19 cellular contexts compared by ENCODE assay signal in the genomic region with DNA sequence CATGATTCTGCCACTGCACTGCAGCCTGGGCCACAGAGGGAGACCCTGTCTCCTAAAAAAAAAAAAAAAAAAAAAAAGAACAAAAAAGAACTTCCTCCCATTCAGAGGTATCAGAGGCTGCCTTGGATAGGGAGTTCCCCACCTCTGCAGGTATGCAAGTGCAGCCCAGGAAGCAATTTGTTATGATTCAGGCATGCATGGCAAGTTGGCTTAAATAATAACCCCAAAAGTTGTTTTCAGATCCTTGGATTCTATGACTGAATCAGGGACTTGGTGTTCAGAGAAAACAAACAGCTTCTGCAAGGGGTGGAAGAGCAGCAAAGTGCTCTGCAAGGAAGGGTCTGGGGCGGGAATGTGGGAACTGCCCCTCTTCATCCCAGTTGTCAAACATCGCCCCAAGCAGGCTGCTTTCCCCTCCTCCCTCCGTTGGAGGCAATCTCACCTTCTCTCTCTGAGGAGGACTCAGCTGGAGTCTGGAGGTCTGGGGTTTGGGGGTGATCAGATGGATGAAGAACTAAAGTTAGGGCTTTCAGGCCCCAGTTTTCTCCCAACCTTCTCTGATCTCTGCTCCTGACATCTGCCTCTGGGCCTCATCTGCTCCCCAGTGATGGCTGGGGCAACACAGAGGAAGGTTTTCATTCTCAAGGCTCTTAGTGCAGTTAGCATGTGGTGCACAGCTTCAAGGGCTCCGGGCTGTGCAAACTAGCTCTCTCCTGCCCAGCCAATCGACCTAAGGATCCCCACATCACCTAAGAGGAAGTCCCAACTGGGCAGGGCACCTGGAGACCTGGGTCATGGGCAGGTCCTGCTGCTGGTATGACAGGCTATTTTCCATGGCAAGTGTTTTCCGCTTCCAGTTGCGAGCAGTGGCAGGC. TPM values are rescaled to one million over a fixed set of nuclear protein-coding genes. Genes with fewer than 3 reads are reported as not detected.
"Had no signal": no experiment of that assay in that cellular context is flagged by ENCODE, and none has a peak within 500 bp of the region (broad histone marks: within the 10 kb centered on the region; RNA-seq: fewer than 3 reads in every experiment).

No MANE protein-coding gene starts in this region.

- H3K27ac ChIP-seq: adrenal gland, gastroesophageal sphincter, stomach, thoracic aorta, vagina, VCaP had no signal

- H3K36me3 ChIP-seq: adrenal gland, gastroesophageal sphincter, stomach, thoracic aorta, vagina had no signal

- H3K36me3 Mint-ChIP-seq: T-cell had no signal

- H3K9me3 ChIP-seq: adrenal gland, gastroesophageal sphincter, stomach, thoracic aorta, vagina had no signal

- H3K27me3 ChIP-seq: vagina had no signal

- ATAC-seq: gastroesophageal sphincter, T-cell had no signal

- H3K27ac Mint-ChIP-seq: activated T-helper 1 cell treated with anti-CD3 and anti-CD28 coated beads, Interleukin-12 subunit alpha, Interleukin-12 subunit beta, Interleukin-2, Interleukin-4 antibody, amounts not matched to agents 30 ng/mL and 10 ng/mL and 1 ng/mL, durations not matched to agents 14 hours and 24 hours and 36 hours; nephron; T-cell had no signal

- H3K4me3 ChIP-seq: adrenal gland, gastroesophageal sphincter, stomach, thoracic aorta, vagina had no signal

- DNase-seq: activated CD4-positive, alpha-beta T cell treated with anti-CD3 and anti-CD28 coated beads for 48 hours; activated naive CD4-positive, alpha-beta T cell treated with anti-CD3 and anti-CD28 coated beads, Interleukin-2, amount 50 U/mL, for 16 hours; central memory CD4-positive, alpha-beta T cell; cortex of kidney; effector memory CD4-positive, alpha-beta T cell; hippocampal formation; mesenchymal stem cell; stimulated activated CD4-positive, alpha-beta T cell treated with anti-CD3 and anti-CD28 coated beads, Interleukin-15, amount 100 ng/mL, for 24 hours; stimulated activated CD4-positive, alpha-beta T cell treated with anti-CD3 and anti-CD28 coated beads, Interleukin-4, amount 100 ng/mL, for 24 hours; stomach had no signal

- H3K9me3 Mint-ChIP-seq: activated T-helper 1 cell treated with anti-CD3 and anti-CD28 coated beads, Interleukin-12 subunit alpha, Interleukin-12 subunit beta, Interleukin-2, Interleukin-4 antibody, amounts not matched to agents 30 ng/mL and 10 ng/mL and 1 ng/mL, durations not matched to agents 14 hours and 24 hours and 36 hours; nephron; T-cell had no signal

- H3K4me3 Mint-ChIP-seq: activated T-helper 1 cell treated with anti-CD3 and anti-CD28 coated beads, Interleukin-12 subunit alpha, Interleukin-12 subunit beta, Interleukin-2, Interleukin-4 antibody, amounts not matched to agents 30 ng/mL and 10 ng/mL and 1 ng/mL, durations not matched to agents 14 hours and 24 hours and 36 hours; T-cell had no signal

RNA-seq across cellular contexts. Expression of gene GDF7, which starts 3.5 kb away (rescaled TPM):
- total RNA-seq: epithelial cell of proximal tubule had no signal
